22 cellular contexts compared by ENCODE assay signal in genomic region chr12:21648378-21648777, GRCh38. TPM values are rescaled to one million over a fixed set of nuclear protein-coding genes. Genes with fewer than 3 reads are reported as not detected.
"Had no signal": no experiment of that assay in that cellular context is flagged by ENCODE, and none has a peak within 500 bp of the region (broad histone marks: within the 10 kb centered on the region; RNA-seq: fewer than 3 reads in every experiment).

No MANE protein-coding gene starts in this region.

- H3K27me3 ChIP-seq: colonic mucosa, esophagus muscularis mucosa, left lung, right lobe of liver had no signal

- H3K27ac ChIP-seq: colonic mucosa, esophagus muscularis mucosa, left lung, psoas muscle, right lobe of liver had no signal

- H3K4me3 Mint-ChIP-seq: activated CD4-positive, alpha-beta memory T cell treated with anti-CD3 and anti-CD28 coated beads for 36 hours; activated CD4-positive, alpha-beta T cell treated with anti-CD3 and anti-CD28 coated beads for 36 hours; activated T-helper 1 cell treated with anti-CD3 and anti-CD28 coated beads, Interleukin-12 subunit alpha, Interleukin-12 subunit beta, Interleukin-2, Interleukin-4 antibody, amounts not matched to agents 30 ng/mL and 10 ng/mL and 1 ng/mL, durations not matched to agents 14 hours and 24 hours and 36 hours; memory B cell; nephron progenitor cell; type B pancreatic cell had no signal

- H3K9me3 ChIP-seq: colonic mucosa, esophagus muscularis mucosa, left lung, psoas muscle, right lobe of liver had no signal

- H3K9me3 Mint-ChIP-seq: activated CD4-positive, alpha-beta memory T cell treated with anti-CD3 and anti-CD28 coated beads for 36 hours; activated T-helper 1 cell treated with anti-CD3 and anti-CD28 coated beads, Interleukin-12 subunit alpha, Interleukin-12 subunit beta, Interleukin-2, Interleukin-4 antibody, amounts not matched to agents 30 ng/mL and 10 ng/mL and 1 ng/mL, durations not matched to agents 14 hours and 24 hours and 36 hours; memory B cell; nephron progenitor cell; type B pancreatic cell had no signal

- H3K4me1 ChIP-seq: colonic mucosa, psoas muscle, right lobe of liver had no signal

- H3K27ac Mint-ChIP-seq: activated CD4-positive, alpha-beta memory T cell treated with anti-CD3 and anti-CD28 coated beads for 36 hours; memory B cell; type B pancreatic cell had no signal

- H3K36me3 ChIP-seq: colonic mucosa had no signal

- DNase-seq: activated CD4-positive, alpha-beta memory T cell treated with anti-CD3 and anti-CD28 coated beads for 36 hours; activated CD4-positive, alpha-beta T cell treated with anti-CD3 and anti-CD28 coated beads for 36 hours; activated naive CD4-positive, alpha-beta T cell treated with Interleukin-2 at 50 U/mL for 16 hours; amniotic stem cell; central memory CD4-positive, alpha-beta T cell; colonic mucosa; glutamatergic neuron; hypothalamus; kidney; left lung; nephron progenitor cell; psoas muscle; right lobe of liver; stimulated activated CD4-positive, alpha-beta T cell treated with anti-CD3 and anti-CD28 coated beads, Interleukin-4, amount 100 ng/mL, for 4 hours; stimulated activated CD8-positive, alpha-beta memory T cell treated with anti-CD3 and anti-CD28 coated beads, Interleukin-4, amount 100 ng/mL, for 48 hours; stimulated activated naive CD8-positive, alpha-beta T cell treated with anti-CD3 and anti-CD28 coated beads, Interleukin-15, Interleukin-2, amounts not matched to agents 100 U/mL and 50 U/mL, for 24 hours had no signal

- ATAC-seq: activated CD4-positive, alpha-beta T cell treated with anti-CD3 and anti-CD28 coated beads for 36 hours; left lung; psoas muscle; right lobe of liver; stimulated activated naive CD8-positive, alpha-beta T cell treated with anti-CD3 and anti-CD28 coated beads, Interleukin-15, Interleukin-2, amounts not matched to agents 100 U/mL and 50 U/mL, for 24 hours had no signal

- H3K27me3 Mint-ChIP-seq: activated CD4-positive, alpha-beta memory T cell treated with anti-CD3 and anti-CD28 coated beads for 36 hours; activated CD4-positive, alpha-beta T cell treated with anti-CD3 and anti-CD28 coated beads for 36 hours; memory B cell; type B pancreatic cell had no signal

- H3K4me3 ChIP-seq: colonic mucosa, esophagus muscularis mucosa, left lung, psoas muscle, right lobe of liver, smooth muscle cell had no signal

- H3K4me2 ChIP-seq: smooth muscle cell had no signal

RNA-seq across cellular contexts. Expression of gene GYS2, which starts 43.7 kb away (rescaled TPM):
- total RNA-seq: activated CD4-positive, alpha-beta memory T cell treated with anti-CD3 and anti-CD28 coated beads for 36 hours; activated CD4-positive, alpha-beta T cell treated with anti-CD3 and anti-CD28 coated beads for 36 hours; colonic mucosa; esophagus muscularis mucosa; kidney; left lung; smooth muscle cell; T-helper 1 cell treated with Interleukin-12 subunit alpha and Interleukin-12 subunit beta and Interleukin-4 antibody, amounts not matched to agents 30 ng/mL and 1 ng/mL, for 36 hours had no signal
- polyA plus RNA-seq: smooth muscle cell had no signal
